Comparison of ENCODE assay signal across 2 cellular contexts in the genomic region with DNA sequence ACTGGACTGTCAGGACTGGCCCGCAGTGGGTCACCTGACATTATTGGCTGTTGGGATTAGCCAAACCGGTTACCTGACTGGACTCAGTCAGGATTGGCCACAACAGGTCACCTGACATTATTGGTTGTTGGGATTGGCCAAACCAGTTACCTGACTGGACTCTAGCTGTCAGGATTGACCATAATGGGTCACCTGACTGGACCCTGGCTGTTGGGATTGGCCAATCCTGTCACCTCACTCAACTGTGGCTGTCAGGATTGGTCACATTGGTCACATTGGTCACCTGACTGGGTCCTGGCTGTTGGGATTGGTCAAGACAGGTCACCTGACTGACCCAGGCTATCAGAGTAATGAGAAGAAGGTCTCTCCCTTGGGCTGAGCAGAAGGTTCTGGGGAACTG.
TF ChIP-seq lines count a peak whose summit lies in the region.

No MANE protein-coding gene starts in this region.

TF ChIP-seq in HepG2, 621 proteins besides CTCF, POLR2A, EP300 and RAD21:
- TF ChIP-seq ZNF761 (CRISPR knock-in tag; conservative IDR thresholded peaks at IDR 0.05) (no peak), SUZ12 (IDR thresholded peaks at IDR 0.05; ENCODE audit: low read depth, low read length) (no peak)
- TF ChIP-seq, protein P1, sequence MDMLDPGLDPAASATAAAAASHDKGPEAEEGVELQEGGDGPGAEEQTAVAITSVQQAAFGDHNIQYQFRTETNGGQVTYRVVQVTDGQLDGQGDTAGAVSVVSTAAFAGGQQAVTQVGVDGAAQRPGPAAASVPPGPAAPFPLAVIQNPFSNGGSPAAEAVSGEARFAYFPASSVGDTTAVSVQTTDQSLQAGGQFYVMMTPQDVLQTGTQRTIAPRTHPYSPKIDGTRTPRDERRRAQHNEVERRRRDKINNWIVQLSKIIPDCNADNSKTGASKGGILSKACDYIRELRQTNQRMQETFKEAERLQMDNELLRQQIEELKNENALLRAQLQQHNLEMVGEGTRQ (IDR thresholded peaks at IDR 0.05; ENCODE audit: low read depth, low read length), result 0 out of 2 replicates have a peak, but pooled peaks have one; percentile 1
- TF ChIP-seq, protein P1 (CRISPR knock-in tag; IDR thresholded peaks at IDR 0.05; ENCODE audit: borderline replicate concordance), result no peak

TF ChIP-seq in WTC11, 78 proteins besides CTCF, POLR2A, EP300 and RAD21:
- TF ChIP-seq, protein P2, sequence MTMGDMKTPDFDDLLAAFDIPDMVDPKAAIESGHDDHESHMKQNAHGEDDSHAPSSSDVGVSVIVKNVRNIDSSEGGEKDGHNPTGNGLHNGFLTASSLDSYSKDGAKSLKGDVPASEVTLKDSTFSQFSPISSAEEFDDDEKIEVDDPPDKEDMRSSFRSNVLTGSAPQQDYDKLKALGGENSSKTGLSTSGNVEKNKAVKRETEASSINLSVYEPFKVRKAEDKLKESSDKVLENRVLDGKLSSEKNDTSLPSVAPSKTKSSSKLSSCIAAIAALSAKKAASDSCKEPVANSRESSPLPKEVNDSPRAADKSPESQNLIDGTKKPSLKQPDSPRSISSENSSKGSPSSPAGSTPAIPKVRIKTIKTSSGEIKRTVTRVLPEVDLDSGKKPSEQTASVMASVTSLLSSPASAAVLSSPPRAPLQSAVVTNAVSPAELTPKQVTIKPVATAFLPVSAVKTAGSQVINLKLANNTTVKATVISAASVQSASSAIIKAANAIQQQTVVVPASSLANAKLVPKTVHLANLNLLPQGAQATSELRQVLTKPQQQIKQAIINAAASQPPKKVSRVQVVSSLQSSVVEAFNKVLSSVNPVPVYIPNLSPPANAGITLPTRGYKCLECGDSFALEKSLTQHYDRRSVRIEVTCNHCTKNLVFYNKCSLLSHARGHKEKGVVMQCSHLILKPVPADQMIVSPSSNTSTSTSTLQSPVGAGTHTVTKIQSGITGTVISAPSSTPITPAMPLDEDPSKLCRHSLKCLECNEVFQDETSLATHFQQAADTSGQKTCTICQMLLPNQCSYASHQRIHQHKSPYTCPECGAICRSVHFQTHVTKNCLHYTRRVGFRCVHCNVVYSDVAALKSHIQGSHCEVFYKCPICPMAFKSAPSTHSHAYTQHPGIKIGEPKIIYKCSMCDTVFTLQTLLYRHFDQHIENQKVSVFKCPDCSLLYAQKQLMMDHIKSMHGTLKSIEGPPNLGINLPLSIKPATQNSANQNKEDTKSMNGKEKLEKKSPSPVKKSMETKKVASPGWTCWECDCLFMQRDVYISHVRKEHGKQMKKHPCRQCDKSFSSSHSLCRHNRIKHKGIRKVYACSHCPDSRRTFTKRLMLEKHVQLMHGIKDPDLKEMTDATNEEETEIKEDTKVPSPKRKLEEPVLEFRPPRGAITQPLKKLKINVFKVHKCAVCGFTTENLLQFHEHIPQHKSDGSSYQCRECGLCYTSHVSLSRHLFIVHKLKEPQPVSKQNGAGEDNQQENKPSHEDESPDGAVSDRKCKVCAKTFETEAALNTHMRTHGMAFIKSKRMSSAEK (CRISPR knock-in tag; IDR thresholded peaks at IDR 0.05; ENCODE audit: borderline replicate concordance), result no peak
- TF ChIP-seq, protein P1 (CRISPR knock-in tag; IDR thresholded peaks at IDR 0.05), result peak; percentile 28; the same call in 1 of the 2 replicates
- TF ChIP-seq ZNF138 (CRISPR knock-in tag; conservative IDR thresholded peaks at IDR 0.05), result no peak
- no peak for TF ChIP-seq ZBTB21 (CRISPR knock-in tag; IDR thresholded peaks at IDR 0.05; ENCODE audit: borderline replicate concordance)
